ENCODE assay signal across 8 cellular contexts in the genomic region with DNA sequence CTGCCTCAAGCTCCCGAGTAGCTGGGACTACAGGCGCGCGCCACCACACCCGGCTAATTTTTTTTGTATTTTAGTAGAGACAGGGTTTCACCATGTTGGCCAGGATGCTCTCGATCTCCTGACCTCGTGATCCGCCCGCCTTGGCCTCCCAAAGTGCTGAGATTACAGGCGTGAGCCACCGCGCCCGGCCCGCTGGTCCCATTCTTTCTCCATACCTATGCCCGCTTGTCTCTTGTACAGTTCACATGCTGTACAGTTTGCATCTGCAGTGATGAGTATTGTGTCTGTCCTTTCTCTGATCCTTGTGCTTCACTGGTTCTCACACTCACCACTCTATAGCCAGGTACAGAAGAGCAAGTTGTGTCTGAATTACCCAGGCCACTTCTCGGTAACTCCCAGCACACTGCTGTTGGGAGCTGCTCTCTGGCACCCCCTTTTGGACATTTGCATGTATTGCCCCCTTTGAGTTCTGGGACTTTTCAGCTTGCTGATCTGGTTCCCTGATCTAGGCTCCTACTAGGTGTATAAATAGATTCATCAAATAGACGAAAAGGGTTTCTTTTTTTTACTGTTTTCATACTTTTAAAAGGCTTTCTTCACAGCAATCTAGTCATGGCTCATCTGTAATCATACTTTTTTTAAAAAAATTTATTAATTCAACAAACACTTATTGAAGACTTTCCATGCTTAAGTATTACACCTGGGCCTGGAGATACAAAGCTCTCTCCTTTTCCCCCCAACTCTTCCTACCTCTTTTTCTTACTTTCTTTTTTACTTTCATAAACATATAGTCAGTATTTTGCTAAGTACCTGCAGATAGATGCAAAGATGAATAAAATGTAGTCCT. TPM values are rescaled to one million over a fixed set of nuclear protein-coding genes. Genes with fewer than 3 reads are reported as not detected.
DNase-seq lines count a peak whose midpoint lies in the region; ATAC-seq and TF ChIP-seq lines count a peak whose summit lies in the region.

No MANE protein-coding gene starts in this region.

- TF ChIP-seq POLR2A in esophagus squamous epithelium (IDR thresholded peaks at IDR 0.05) (no peak), testis (IDR thresholded peaks at IDR 0.05) (no peak)

- no peak for DNase-seq in AG09319 (ENCODE audit: extremely low read depth, low read depth)
- DNase-seq in HT1080 (ENCODE audit: low read depth): peak; percentile 58
- DNase-seq in activated T-cell treated with anti-CD3 and anti-CD28 coated beads for 48 hours (ENCODE audit: low read depth): peak; percentile 48
- peak; percentile 3 for DNase-seq in esophagus squamous epithelium (lab: John Stamatoyannopoulos, UW)
- DNase-seq in nephron progenitor cell: peak; percentile 70
- DNase-seq in testis: peak; percentile 78

- no peak overlapping the region for H3K27ac Mint-ChIP-seq in nephron progenitor cell

- peaks cover 3% of the 10 kb centered on the region for H3K9me3 Mint-ChIP-seq in nephron progenitor cell

- H4K20me1 ChIP-seq in OCI-LY3 (ENCODE audit: insufficient read depth, low read length): no peaks in the 10 kb centered on the region

- H3K4me1 ChIP-seq in OCI-LY3 (ENCODE audit: low read length): peaks cover 12% of the 10 kb centered on the region
- peaks cover 0 to 3% (median 0%) of the 10 kb centered on the region in 3 donors for H3K4me1 ChIP-seq in esophagus squamous epithelium
- no peaks in the 10 kb centered on the region for H3K4me1 ChIP-seq in testis

- no peaks in the 10 kb centered on the region for H3K36me3 Mint-ChIP-seq in nephron progenitor cell (ENCODE audit: low read depth)

- no peak overlapping the region for H3K4me3 Mint-ChIP-seq in nephron progenitor cell

- H2AFZ ChIP-seq in OCI-LY3 (ENCODE audit: low read depth, low read length): no peak overlapping the region

- peaks cover 3% of the 10 kb centered on the region for H3K27me3 Mint-ChIP-seq in nephron progenitor cell (ENCODE audit: low read depth, poor library complexity)

- no peak overlapping the region for H3K27ac ChIP-seq in OCI-LY3 (ENCODE audit: low read length)
- no peak overlapping the region for H3K27ac ChIP-seq in esophagus squamous epithelium
- H3K27ac ChIP-seq in testis: no peak overlapping the region

- peak; percentile 74 for ATAC-seq in GM18868 (IDR thresholded peaks at IDR 0.05; ENCODE audit: unreplicated experiment)

- no peak overlapping the region for H3K4me2 ChIP-seq in OCI-LY3 (ENCODE audit: low read length)

- WGBS in esophagus squamous epithelium, 2 donors: 79 to 86% methylated on average over 17 of the region's 17 CpGs
- 51 to 62% methylated on average over 10 to 17 of the region's 17 CpGs for WGBS in testis, 2 donors

- peak; percentile 99 for TF ChIP-seq CTCF in AG09319 (IDR thresholded peaks at IDR 0.05; ENCODE audit: low read depth, low read length)
- TF ChIP-seq CTCF in OCI-LY3 (IDR thresholded peaks at IDR 0.05; ENCODE audit: low read depth, low read length): peak; percentile 90
- TF ChIP-seq CTCF in esophagus squamous epithelium (IDR thresholded peaks at IDR 0.05): peak; percentile 57 to 93 (median 83)
- TF ChIP-seq CTCF in nephron progenitor cell (IDR thresholded peaks at IDR 0.05): peak; percentile 85
- TF ChIP-seq CTCF in testis (IDR thresholded peaks at IDR 0.05): peak; percentile 63 to 88 (median 85)

- H3K27me3 ChIP-seq in OCI-LY3 (ENCODE audit: low read depth, low read length): peaks cover 2% of the 10 kb centered on the region
- peaks cover 0 to 3% (median 0%) of the 10 kb centered on the region in 4 donors for H3K27me3 ChIP-seq in esophagus squamous epithelium
- H3K27me3 ChIP-seq in testis: no peaks in the 10 kb centered on the region

- H3K4me3 ChIP-seq in OCI-LY3 (ENCODE audit: low read length) (no peak overlapping the region), esophagus squamous epithelium (no peak overlapping the region), testis (no peak overlapping the region)

- peaks cover 8% of the 10 kb centered on the region for H3K4me1 Mint-ChIP-seq in nephron progenitor cell

- intact Hi-C loops in esophagus squamous epithelium (cut with DNase I) (loop anchor here (10.0 kb wide), 2 partner anchors 186 to 524 kb away; no protein-coding TSS in a partner anchor), testis (cut with DNase I; ENCODE audit: low total_unique reads) (no loop called here)

- no peak overlapping the region for H3K9ac ChIP-seq in OCI-LY3 (ENCODE audit: low read length)

- H3K79me2 ChIP-seq in OCI-LY3 (ENCODE audit: low read length): no peaks in the 10 kb centered on the region

- H3K9me3 ChIP-seq in OCI-LY3 (ENCODE audit: insufficient read depth, low read length) (no peaks in the 10 kb centered on the region), esophagus squamous epithelium (no peaks in the 10 kb centered on the region), testis (no peaks in the 10 kb centered on the region)

- no peaks in the 10 kb centered on the region for H3K36me3 ChIP-seq in OCI-LY3 (replicated peaks; ENCODE audit: low read depth, low read length)
- H3K36me3 ChIP-seq in esophagus squamous epithelium: no peaks in the 10 kb centered on the region
- no peaks in the 10 kb centered on the region for H3K36me3 ChIP-seq in testis (ENCODE audit: low read depth, missing control alignments)

RNA-seq across cellular contexts. Expression of a gene that starts 53.5 kb away (rescaled TPM):
- 0.79 and 1.4 TPM in 2 replicates for total RNA-seq in HT1080 (2014; rRNA removed; shearing (Covaris generic))
- 4.6 and 7.6 TPM in 2 replicates for polyA plus RNA-seq in HT1080 (2015; cell fraction: cytosol; rRNA removed)
- polyA plus RNA-seq in HT1080 (2015; cell fraction: nucleus; rRNA removed): 6.5 and 8.0 TPM in 2 replicates
- total RNA-seq in esophagus squamous epithelium (10 to 100 TPM in 1 of 4 donors, 1 to 10 TPM in 2, under 1 TPM in 1; 0.68 to 12.0 (median 4.8) TPM), testis (1 to 10 TPM; 1.7 to 4.6 TPM)
- polyA plus RNA-seq in testis (ENCODE audit: insufficient read depth, low read depth, low replicate concordance): 3.8 TPM
